28 cellular contexts compared by ENCODE assay signal in the genomic region with DNA sequence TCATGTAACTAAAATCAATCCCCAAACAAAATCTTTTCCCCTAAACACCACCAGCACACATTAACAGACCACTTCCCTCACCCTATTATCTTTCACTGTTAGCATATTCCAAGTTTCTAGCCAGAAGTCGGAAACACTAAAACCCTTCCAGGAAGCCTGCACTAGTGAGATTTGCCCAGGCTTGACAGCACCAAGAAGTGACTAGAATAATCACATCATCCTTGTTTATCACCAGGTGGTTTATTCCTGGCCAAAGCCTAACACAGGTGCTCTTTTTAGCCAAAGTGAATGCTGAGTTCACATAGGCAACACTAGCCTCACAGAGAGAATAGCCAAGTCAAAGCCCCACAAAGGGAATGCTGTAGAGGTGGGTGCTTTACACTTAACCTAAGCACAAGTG.
"Had no signal": no experiment of that assay in that cellular context is flagged by ENCODE, and none has a peak within 500 bp of the region (broad histone marks: within the 10 kb centered on the region; RNA-seq: fewer than 3 reads in every experiment).

No MANE protein-coding gene starts in this region.

- H3K27ac ChIP-seq: lower lobe of right lung, pancreas, prostate gland, skin epidermis, stomach, testis, thyroid gland, transverse colon, upper lobe of left lung, vagina had no signal

- H3K4me3 ChIP-seq: lower lobe of right lung, pancreas, prostate gland, skin epidermis, stomach, testis, thyroid gland, transverse colon, upper lobe of left lung, vagina had no signal

- FAIRE-seq: keratinocyte, pancreas had no signal

- H3K4me1 ChIP-seq: lower lobe of right lung, pancreas, prostate gland, stomach, testis, thyroid gland, transverse colon, upper lobe of left lung, vagina had no signal

- ATAC-seq: left cardiac atrium; left lobe of liver; lower lobe of right lung; naive thymus-derived CD8-positive, alpha-beta T cell; pancreas; right cardiac atrium; sciatic nerve; stimulated activated naive B cell treated with anti-CD40 and anti-IgM and Interleukin-4, amounts not matched to agents 10 μg/mL and 1 μg/mL and 100 μg/mL, for 72 hours; stimulated activated naive CD8-positive, alpha-beta T cell treated with anti-CD3 and anti-CD28 coated beads, Interleukin-15, Interleukin-2, amounts not matched to agents 100 U/mL and 50 U/mL, for 24 hours had no signal

- H3K9me3 ChIP-seq: lower lobe of right lung, pancreas, prostate gland, stomach, testis, thyroid gland, transverse colon, upper lobe of left lung, vagina had no signal

- DNase-seq: kidney glomerular epithelial cell; left cardiac atrium; lower lobe of right lung; mammary epithelial cell; mesenchymal stem cell; naive thymus-derived CD8-positive, alpha-beta T cell; nucleus accumbens; pancreas; posterior cingulate gyrus; retina; right cardiac atrium; stimulated activated CD4-positive, alpha-beta T cell treated with anti-CD3 and anti-CD28 coated beads, Interleukin-12 subunit alpha, Interleukin-12 subunit beta, amount 100 ng/mL, for 4 hours; stimulated activated CD4-positive, alpha-beta T cell treated with anti-CD3 and anti-CD28 coated beads, Interleukin-15, amount 100 ng/mL, for 24 hours; stimulated activated CD4-positive, alpha-beta T cell treated with anti-CD3 and anti-CD28 coated beads, Interleukin-2, amount 100 ng/mL, for 24 hours; stimulated activated CD4-positive, alpha-beta T cell treated with anti-CD3 and anti-CD28 coated beads, Interleukin-4, amount 100 ng/mL, for 1 hour; stimulated activated naive B cell treated with anti-CD40 and anti-IgM and Interleukin-4, amounts not matched to agents 10 μg/mL and 1 μg/mL and 100 μg/mL, for 72 hours; stimulated activated naive CD8-positive, alpha-beta T cell treated with anti-CD3 and anti-CD28 coated beads, Interleukin-15, Interleukin-2, amounts not matched to agents 100 U/mL and 50 U/mL, for 24 hours; stomach; testis; thyroid gland; transverse colon; upper lobe of left lung had no signal
